28 cellular contexts compared by ENCODE assay signal in the genomic region with DNA sequence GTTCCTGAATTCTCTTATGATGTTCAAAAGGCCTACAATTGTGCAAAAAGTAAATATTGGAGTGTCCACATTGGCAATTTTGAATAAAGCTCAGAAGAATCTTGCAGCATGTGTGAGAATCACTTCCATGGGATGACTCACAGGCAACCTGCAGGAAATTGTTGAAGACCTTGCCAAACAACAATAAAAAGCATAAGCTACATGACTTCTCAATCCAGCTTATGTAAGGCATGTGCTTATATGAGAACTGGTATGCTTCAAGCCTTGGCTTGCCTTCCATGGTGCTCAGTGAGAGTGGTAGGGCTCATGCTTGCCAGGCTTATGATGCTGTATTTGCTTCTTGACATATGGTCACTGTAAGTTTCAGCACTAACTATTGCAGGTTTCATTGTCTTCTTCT. TPM values are rescaled to one million over a fixed set of nuclear protein-coding genes. Genes with fewer than 3 reads are reported as not detected.
DNase-seq lines count a peak whose midpoint lies in the region; ATAC-seq, FAIRE-seq and TF ChIP-seq lines count a peak whose summit lies in the region.
"Had no signal": no experiment of that assay in that cellular context is flagged by ENCODE, and none has a peak within 500 bp of the region (broad histone marks: within the 10 kb centered on the region; RNA-seq: fewer than 3 reads in every experiment).

No MANE protein-coding gene starts in this region.

- TF ChIP-seq POLR2A in endothelial cell of umbilical vein (IDR thresholded peaks at IDR 0.05; ENCODE audit: low read depth, low read length): no peak

- no peak overlapping the region for H3K4me3 Mint-ChIP-seq in nephron progenitor cell
- H3K4me3 Mint-ChIP-seq: activated CD4-positive, alpha-beta memory T cell treated with anti-CD3 and anti-CD28 coated beads for 36 hours; activated naive CD4-positive, alpha-beta T cell treated with anti-CD3 and anti-CD28 coated beads for 36 hours; activated T-cell treated with anti-CD3 and anti-CD28 coated beads, Interleukin-2, amount 50 U/mL, for 4 hours; CD4-positive, CD25-positive, alpha-beta regulatory T cell; memory B cell; naive thymus-derived CD4-positive, alpha-beta T cell; stimulated activated naive CD8-positive, alpha-beta T cell treated with anti-CD3 and anti-CD28 coated beads, Interleukin-15, Interleukin-2, amounts not matched to agents 100 ng/mL and 50 ng/mL, for 24 hours; WTC11 had no signal

- intact Hi-C loops in endothelial cell of umbilical vein (cut with micrococcal nuclease): loop anchor here (2.0 kb wide), 1 partner anchor 213 kb away; no protein-coding TSS in a partner anchor
- intact Hi-C loops in left lung (cut with DNase I): no loop called here

- H3K4me1 ChIP-seq in RWPE2 (ENCODE audit: insufficient read depth, poor library complexity, severe bottlenecking) (peaks cover 12% of the 10 kb centered on the region), endothelial cell of umbilical vein (ENCODE audit: control insufficient read depth, extremely low read depth, insufficient read depth, low read length) (peaks cover 3% of the 10 kb centered on the region), left lung (no peaks in the 10 kb centered on the region)
- H3K4me1 ChIP-seq: tibial nerve had no signal

- FAIRE-seq in endothelial cell of umbilical vein (lab: Jason Lieb, UNC): peak; percentile 38
- FAIRE-seq: islet of Langerhans had no signal

- CTCF ChIA-PET in endothelial cell of umbilical vein (lab: Charles Lee): interaction anchor here (0.7 to 1.8 kb wide), 8 partner anchors 10 to 1885 kb away, joined by 3 to 11 read pairs (median 4); partner anchors contain the start of genes BCHE and ZBBX

- H3K9me3 Mint-ChIP-seq in nephron progenitor cell: no peaks in the 10 kb centered on the region
- H3K9me3 Mint-ChIP-seq: activated CD4-positive, alpha-beta memory T cell treated with anti-CD3 and anti-CD28 coated beads for 36 hours; activated naive CD4-positive, alpha-beta T cell treated with anti-CD3 and anti-CD28 coated beads for 36 hours; activated T-cell treated with anti-CD3 and anti-CD28 coated beads, Interleukin-2, amount 50 U/mL, for 4 hours; stimulated activated naive CD8-positive, alpha-beta T cell treated with anti-CD3 and anti-CD28 coated beads, Interleukin-15, Interleukin-2, amounts not matched to agents 100 ng/mL and 50 ng/mL, for 24 hours; WTC11 had no signal

- H3K36me3 ChIP-seq in RWPE2 (ENCODE audit: low read depth): no peaks in the 10 kb centered on the region
- no peaks in the 10 kb centered on the region for H3K36me3 ChIP-seq in endothelial cell of umbilical vein (ENCODE audit: control insufficient read depth in 2 of 2, extremely low read depth in 1 of 2, insufficient read depth in 2 of 2, low read length in 2 of 2)
- no peaks in the 10 kb centered on the region for H3K36me3 ChIP-seq in left lung
- H3K36me3 ChIP-seq: ovary, tibial nerve had no signal

- H3K9me3 ChIP-seq in RWPE2 (ENCODE audit: severe bottlenecking) (no peaks in the 10 kb centered on the region), endothelial cell of umbilical vein (replicated peaks; ENCODE audit: control insufficient read depth, insufficient read depth, low read length) (no peaks in the 10 kb centered on the region), left lung (no peaks in the 10 kb centered on the region)
- H3K9me3 ChIP-seq: ovary, tibial nerve had no signal

- H3K27ac ChIP-seq in RWPE2 (ENCODE audit: poor library complexity, severe bottlenecking): peak overlapping the region; percentile 29
- H3K27ac ChIP-seq in endothelial cell of umbilical vein (ENCODE audit: insufficient read depth, low read depth, low read length): no peak overlapping the region
- no peak overlapping the region for H3K27ac ChIP-seq in left lung
- H3K27ac ChIP-seq: hepatocyte, ovary, tibial nerve had no signal

- no peaks in the 10 kb centered on the region for H3K9me1 ChIP-seq in endothelial cell of umbilical vein (replicated peaks; ENCODE audit: control insufficient read depth, extremely low read depth, insufficient read depth, low read length)

- H3K27me3 Mint-ChIP-seq in nephron progenitor cell (ENCODE audit: low read depth, poor library complexity): no peaks in the 10 kb centered on the region
- H3K27me3 Mint-ChIP-seq: activated CD4-positive, alpha-beta memory T cell treated with anti-CD3 and anti-CD28 coated beads for 36 hours; CD4-positive, CD25-positive, alpha-beta regulatory T cell; memory B cell; naive thymus-derived CD4-positive, alpha-beta T cell; stimulated activated naive CD8-positive, alpha-beta T cell treated with anti-CD3 and anti-CD28 coated beads, Interleukin-15, Interleukin-2, amounts not matched to agents 100 ng/mL and 50 ng/mL, for 24 hours had no signal

- H2AFZ ChIP-seq in endothelial cell of umbilical vein (ENCODE audit: low read depth, low read length): no peak overlapping the region
- H2AFZ ChIP-seq: hepatocyte had no signal

- no peak overlapping the region for H3K9ac ChIP-seq in endothelial cell of umbilical vein (replicated peaks; ENCODE audit: extremely low read depth, insufficient read depth, low read length)

- no peak overlapping the region for H3K4me3 ChIP-seq in RWPE2 (ENCODE audit: severe bottlenecking)
- no peak overlapping the region for H3K4me3 ChIP-seq in endothelial cell of umbilical vein (replicated peaks in 1 of 3; ENCODE audit: insufficient read depth in 1 of 3, low read depth in 1 of 3, low read length in 3 of 3)
- no peak overlapping the region for H3K4me3 ChIP-seq in left lung
- H3K4me3 ChIP-seq: hepatocyte, ovary, tibial nerve had no signal

- H3K27ac Mint-ChIP-seq in nephron progenitor cell: no peak overlapping the region
- H3K27ac Mint-ChIP-seq: activated CD4-positive, alpha-beta memory T cell treated with anti-CD3 and anti-CD28 coated beads for 36 hours; activated naive CD4-positive, alpha-beta T cell treated with anti-CD3 and anti-CD28 coated beads for 36 hours; CD4-positive, CD25-positive, alpha-beta regulatory T cell; memory B cell; naive thymus-derived CD4-positive, alpha-beta T cell; stimulated activated naive CD8-positive, alpha-beta T cell treated with anti-CD3 and anti-CD28 coated beads, Interleukin-15, Interleukin-2, amounts not matched to agents 100 ng/mL and 50 ng/mL, for 24 hours; WTC11 had no signal

- peak; percentile 99 for ATAC-seq in RWPE2 (ENCODE audit: low read depth)
- ATAC-seq in left lung: no peak
- ATAC-seq: activated T-cell treated with anti-CD3 and anti-CD28 coated beads, Interleukin-2, amount 50 U/mL, for 4 hours; naive thymus-derived CD4-positive, alpha-beta T cell; WTC11 had no signal

- H4K20me1 ChIP-seq in endothelial cell of umbilical vein (replicated peaks; ENCODE audit: control insufficient read depth, extremely low read depth, insufficient read depth, low read length): no peaks in the 10 kb centered on the region

- no peaks in the 10 kb centered on the region for H3K79me2 ChIP-seq in endothelial cell of umbilical vein (ENCODE audit: control insufficient read depth, insufficient read depth, low read length)
- H3K79me2 ChIP-seq: hepatocyte had no signal

- H3K36me3 Mint-ChIP-seq in nephron progenitor cell (ENCODE audit: low read depth): no peaks in the 10 kb centered on the region
- H3K36me3 Mint-ChIP-seq: activated CD4-positive, alpha-beta memory T cell treated with anti-CD3 and anti-CD28 coated beads for 36 hours; CD4-positive, CD25-positive, alpha-beta regulatory T cell; memory B cell; naive thymus-derived CD4-positive, alpha-beta T cell; WTC11 had no signal

- peak; percentile 44 for DNase-seq in HPDE6-E6E7 (ENCODE audit: extremely low spot score)
- no peak for DNase-seq in RWPE2 (ENCODE audit: low spot score)
- peak; percentile 68 for DNase-seq in endothelial cell of umbilical vein (ENCODE audit: low read depth, low spot score)
- peak; percentile 14 for DNase-seq in kidney tubule cell (ENCODE audit: low spot score)
- no peak for DNase-seq in left lung
- DNase-seq in globus pallidus (ENCODE audit: low spot score): no peak
- DNase-seq in GM13977 (ENCODE audit: low spot score): no peak
- DNase-seq in nephron progenitor cell: no peak
- DNase-seq: activated CD4-positive, alpha-beta memory T cell treated with anti-CD3 and anti-CD28 coated beads for 36 hours; activated naive CD4-positive, alpha-beta T cell treated with anti-CD3 and anti-CD28 coated beads for 36 hours; activated T-cell treated with anti-CD3 and anti-CD28 coated beads, Interleukin-2, amount 50 U/mL, for 4 hours; aorta; CD4-positive, CD25-positive, alpha-beta regulatory T cell; cortex of kidney; DND-41; KG1; naive thymus-derived CD4-positive, alpha-beta T cell; NCI-H1048; NCI-H526; ovary; SIG-M5; T-helper 2 cell had no signal

- TF ChIP-seq CTCF in RWPE2 (IDR thresholded peaks at IDR 0.05; ENCODE audit: poor library complexity, severe bottlenecking): no peak
- TF ChIP-seq CTCF in endothelial cell of umbilical vein (IDR thresholded peaks at IDR 0.05; ENCODE audit: extremely low read depth in 1 of 2, insufficient read depth in 1 of 2, low read depth in 1 of 2, low read length in 2 of 2): no peak
- no peak for TF ChIP-seq CTCF in left lung (IDR thresholded peaks at IDR 0.05)
- TF ChIP-seq CTCF in GM13977 (IDR thresholded peaks at IDR 0.05; ENCODE audit: extremely low read depth, insufficient read depth, missing control alignments): no peak
- TF ChIP-seq CTCF in nephron progenitor cell (IDR thresholded peaks at IDR 0.05): no peak

- no TSS peak for BruUV-seq in endothelial cell of umbilical vein (replicated peaks; lab: Mats Ljungman, UMichigan)

- dilution Hi-C loops in endothelial cell of umbilical vein (cut with MboI; ENCODE audit: extremely low pct_ligation_motif_present, low sequenced_read_pairs): no loop called here

- no peaks in the 10 kb centered on the region for H3K27me3 ChIP-seq in RWPE2 (ENCODE audit: insufficient read depth, poor library complexity, severe bottlenecking)
- no peaks in the 10 kb centered on the region for H3K27me3 ChIP-seq in endothelial cell of umbilical vein (ENCODE audit: control insufficient read depth in 2 of 2, insufficient read depth in 2 of 2, low read length in 2 of 2)
- H3K27me3 ChIP-seq in left lung: no peaks in the 10 kb centered on the region
- H3K27me3 ChIP-seq: hepatocyte, ovary, tibial nerve had no signal

- in situ Hi-C loops in GM13977 (cut with MboI; ENCODE audit: low pct_unique_long_range_greater_than_20kb, low sequenced_read_pairs, unreplicated experiment): no loop called here

- POLR2A ChIA-PET in endothelial cell of umbilical vein (lab: Charles Lee): no interaction called here

- H3K4me2 ChIP-seq in endothelial cell of umbilical vein (ENCODE audit: insufficient read depth, low read length): no peak overlapping the region
- H3K4me2 ChIP-seq: hepatocyte had no signal

- H3K4me1 Mint-ChIP-seq in nephron progenitor cell: no peaks in the 10 kb centered on the region
- H3K4me1 Mint-ChIP-seq: CD4-positive, CD25-positive, alpha-beta regulatory T cell; memory B cell; naive thymus-derived CD4-positive, alpha-beta T cell had no signal

RNA-seq across cellular contexts. Expression of gene BCHE, which starts 18.4 kb away (rescaled TPM):
- 0.27 and 2.4 TPM in 2 replicates for total RNA-seq in endothelial cell of umbilical vein
- 0.40 and 0.66 TPM in 2 replicates for polyA plus RNA-seq in endothelial cell of umbilical vein
- polyA plus RNA-seq in endothelial cell of umbilical vein (2011; cell fraction: cytosol; rRNA removed): 0.80 and 0.84 TPM in 2 replicates
- polyA plus RNA-seq in endothelial cell of umbilical vein (2011; cell fraction: nucleus; rRNA removed): 0.55 and 0.80 TPM in 2 replicates
- polyA plus RNA-seq in endothelial cell of umbilical vein (2012): 0.42 and 1.4 TPM in 2 replicates
- polyA minus RNA-seq in endothelial cell of umbilical vein: 1.4 and 1.8 TPM in 2 replicates
- polyA minus RNA-seq in endothelial cell of umbilical vein (2011; cell fraction: cytosol; rRNA and poly(A)+ RNA removed): not detected
- polyA minus RNA-seq in endothelial cell of umbilical vein (2011; cell fraction: nucleus; rRNA and poly(A)+ RNA removed): 1.3 and 1.4 TPM in 2 replicates
- total RNA-seq in left lung: 10 to 100 TPM in 1 of 2 donors, 1 to 10 TPM in 1; 6.6 to 13.7 TPM
- total RNA-seq: activated CD4-positive, alpha-beta memory T cell treated with anti-CD3 and anti-CD28 coated beads for 36 hours; activated naive CD4-positive, alpha-beta T cell treated with anti-CD3 and anti-CD28 coated beads for 36 hours; activated T-cell treated with anti-CD3 and anti-CD28 coated beads, Interleukin-2, amount 50 U/mL, for 4 hours; CD4-positive, CD25-positive, alpha-beta regulatory T cell; naive thymus-derived CD4-positive, alpha-beta T cell had no signal
- polyA plus RNA-seq: CD4-positive, CD25-positive, alpha-beta regulatory T cell; naive thymus-derived CD4-positive, alpha-beta T cell had no signal

Comparison
In these comparisons a context has a peak if more than half of its experiments do, and no peak if none do; other contexts are left out.
1. DNase-seq: peak in HPDE6-E6E7 (single experiment), endothelial cell of umbilical vein (single experiment) and kidney tubule cell (single experiment); none in RWPE2 (single experiment), left lung (0 of 2), globus pallidus (single experiment), GM13977 (single experiment) and nephron progenitor cell (single experiment).